Comparison of ENCODE assay signal across 15 cellular contexts in genomic region chr12:46354111-46354798, GRCh38. TPM values are rescaled to one million over a fixed set of nuclear protein-coding genes. Genes with fewer than 3 reads are reported as not detected.
A peak's percentile ranks its signal among the peaks of the same experiment; 100 is the strongest.
DNase-seq lines count a peak whose midpoint lies in the region; ATAC-seq and TF ChIP-seq lines count a peak whose summit lies in the region.
"Had no signal": no experiment of that assay in that cellular context is flagged by ENCODE, and none has a peak within 500 bp of the region (broad histone marks: within the 10 kb centered on the region; RNA-seq: fewer than 3 reads in every experiment).

No MANE protein-coding gene starts in this region.

- H3K27me3 Mint-ChIP-seq in CD8-positive, alpha-beta T cell (ENCODE audit: low read depth) = no peaks in the 10 kb centered on the region
- peaks cover 2% of the 10 kb centered on the region; the same call in 1 of the 2 replicates for H3K27me3 Mint-ChIP-seq in H9 (ENCODE audit: low read depth)
- no peaks in the 10 kb centered on the region for H3K27me3 Mint-ChIP-seq in WTC11 (ENCODE audit: low read depth)

- H2AK5ac ChIP-seq in H9 (ENCODE audit: insufficient read length, low read length) = no peak overlapping the region

- no peaks in the 10 kb centered on the region for H3K79me1 ChIP-seq in H9 (ENCODE audit: insufficient read depth, low read depth, low read length, poor library complexity, severe bottlenecking)

- WGBS in H9 (ENCODE audit: extremely low coverage, insufficient read length, low lambda C conversion rate) = no CpG with 5 or more reads among the region's 5 CpGs

- intact Hi-C loops in CD8-positive, alpha-beta T cell (cut with DNase I, micrococcal nuclease) = no loop called here
- intact Hi-C loops in lower lobe of right lung (cut with DNase I) = no loop called here

- no peak for TF ChIP-seq CTCF in CD8-positive, alpha-beta T cell (IDR thresholded peaks at IDR 0.05)
- peak; percentile 53; the same call in 2 of the 3 replicates for TF ChIP-seq CTCF in H9 (conservative IDR thresholded peaks at IDR 0.05)
- no peak for TF ChIP-seq CTCF in VCaP (conservative IDR thresholded peaks at IDR 0.05)
- TF ChIP-seq CTCF in lower lobe of right lung (IDR thresholded peaks at IDR 0.05) = peak; percentile 10
- no peak for TF ChIP-seq CTCF in WTC11 (IDR thresholded peaks at IDR 0.05)

- no peak overlapping the region for H4K5ac ChIP-seq in H9 (ENCODE audit: insufficient read length, low read depth, low read length)

- no peak overlapping the region for H3K4me3 ChIP-seq in CD8-positive, alpha-beta T cell (ENCODE audit: low read depth, low read length)
- H3K4me3 ChIP-seq in lower lobe of right lung = no peak overlapping the region
- no peak overlapping the region for H3K4me3 ChIP-seq in effector memory CD4-positive, alpha-beta T cell (ENCODE audit: insufficient read depth, low read depth, low read length, poor library complexity, severe bottlenecking)
- H3K4me3 ChIP-seq: cardiac muscle cell, gastrocnemius medialis, stomach had no signal

- no peaks in the 10 kb centered on the region for H3K27me3 ChIP-seq in CD8-positive, alpha-beta T cell (ENCODE audit: insufficient read depth, low read length)
- H3K27me3 ChIP-seq in H9 (ENCODE audit: insufficient read depth, low read length) (no peaks in the 10 kb centered on the region), lower lobe of right lung (ENCODE audit: low read depth) (no peaks in the 10 kb centered on the region)
- H3K27me3 ChIP-seq in effector memory CD4-positive, alpha-beta T cell (replicated peaks; ENCODE audit: control insufficient read depth, insufficient read depth, low read length, poor library complexity, severe bottlenecking) = no peaks in the 10 kb centered on the region
- H3K27me3 ChIP-seq: cardiac muscle cell, gastrocnemius medialis, stomach had no signal

- H3K56ac ChIP-seq in H9 (ENCODE audit: insufficient read length, low read depth, low read length) = no peak overlapping the region

- H3K4ac ChIP-seq in H9 (ENCODE audit: low read depth, low read length) = no peak overlapping the region

- no peak overlapping the region for H2AFZ ChIP-seq in H9 (ENCODE audit: low read length)

- no peaks in the 10 kb centered on the region for H4K20me1 ChIP-seq in H9 (ENCODE audit: control insufficient read depth, insufficient read depth, insufficient read length)

- H3K36me3 Mint-ChIP-seq in CD8-positive, alpha-beta T cell = peaks cover 10% of the 10 kb centered on the region
- H3K36me3 Mint-ChIP-seq in H9 (ENCODE audit: insufficient read depth in 1 of 3, low read depth in 3 of 3) (peaks cover 1 to 8% (median 6%) of the 10 kb centered on the region in 3 experiments; a peak in 4 of 7 replicates), WTC11 (peaks cover 4% of the 10 kb centered on the region)

- H3K9me3 ChIP-seq in CD8-positive, alpha-beta T cell (ENCODE audit: low read length) = no peaks in the 10 kb centered on the region
- H3K9me3 ChIP-seq in H9 (ENCODE audit: control insufficient read depth, low read depth, low read length) (no peaks in the 10 kb centered on the region), lower lobe of right lung (no peaks in the 10 kb centered on the region)
- H3K9me3 ChIP-seq in effector memory CD4-positive, alpha-beta T cell (ENCODE audit: control insufficient read depth, low read length) = no peaks in the 10 kb centered on the region
- H3K9me3 ChIP-seq: gastrocnemius medialis, stomach had no signal

- no peak overlapping the region for H4K8ac ChIP-seq in H9 (replicated peaks; ENCODE audit: insufficient read length, low read depth, low read length)

- no peak overlapping the region for H2BK12ac ChIP-seq in H9 (ENCODE audit: insufficient read length, low read depth, low read length)

- H3K4me2 ChIP-seq in H9 (ENCODE audit: insufficient read depth, insufficient read length, low read length) = no peak overlapping the region

- no peaks in the 10 kb centered on the region for H3K4me1 ChIP-seq in CD8-positive, alpha-beta T cell (ENCODE audit: insufficient read depth, low read length)
- H3K4me1 ChIP-seq in H9 (ENCODE audit: insufficient read depth, low read length) (no peaks in the 10 kb centered on the region), lower lobe of right lung (peaks cover 7% of the 10 kb centered on the region)
- no peaks in the 10 kb centered on the region for H3K4me1 ChIP-seq in effector memory CD4-positive, alpha-beta T cell (ENCODE audit: control insufficient read depth, insufficient read depth, low read length, poor library complexity, severe bottlenecking)

- no peak overlapping the region for H3K4me3 Mint-ChIP-seq in CD8-positive, alpha-beta T cell
- H3K4me3 Mint-ChIP-seq in H9 = no peak overlapping the region
- H3K4me3 Mint-ChIP-seq in WTC11 = no peak overlapping the region

- no peak overlapping the region for H4K91ac ChIP-seq in H9 (ENCODE audit: insufficient read length, low read depth, low read length)

- POLR2A ChIA-PET in CD8-positive, alpha-beta T cell (lab: Charles Lee) = no interaction called here
- POLR2A ChIA-PET in WTC11 (lab: Charles Lee) = no interaction called here

- H2BK5ac ChIP-seq in H9 (ENCODE audit: insufficient read length, low read length) = no peak overlapping the region

- H3K23ac ChIP-seq in H9 (ENCODE audit: insufficient read length, low read depth, low read length) = no peak overlapping the region

- no peak for DNase-seq in CD8-positive, alpha-beta T cell
- DNase-seq in H9 = no peak
- no peak for DNase-seq in lower lobe of right lung
- no peak for DNase-seq in WTC11 (ENCODE audit: low spot score)
- no peak for DNase-seq in effector memory CD4-positive, alpha-beta T cell
- DNase-seq in HCEC 1CT = no peak
- DNase-seq: activated T-cell treated with anti-CD3 and anti-CD28 coated beads for 4 hours; gastrocnemius medialis; left cardiac atrium; NCI-H1417 treated with DMSO at 0.1 percent for 48 hours; stimulated activated CD4-positive, alpha-beta T cell treated with anti-CD3 and anti-CD28 coated beads, Interleukin-2, amount 100 ng/mL, for 48 hours; stomach had no signal

- H3K14ac ChIP-seq in H9 (ENCODE audit: insufficient read depth, low read length) = no peak overlapping the region

- H3K27ac Mint-ChIP-seq in CD8-positive, alpha-beta T cell = no peak overlapping the region
- H3K27ac Mint-ChIP-seq in H9 (no peak overlapping the region), WTC11 (no peak overlapping the region)

- H3K23me2 ChIP-seq in H9 (ENCODE audit: insufficient read length, low read depth, low read length, poor library complexity, severe bottlenecking) = no peaks in the 10 kb centered on the region

- no peak overlapping the region for H2BK15ac ChIP-seq in H9 (ENCODE audit: low read depth, low read length)

- H3K9ac ChIP-seq in H9 (ENCODE audit: extremely low read depth, insufficient read length, low read length) = no peak overlapping the region

- H3K27ac ChIP-seq in CD8-positive, alpha-beta T cell (ENCODE audit: low read depth, low read length) = no peak overlapping the region
- H3K27ac ChIP-seq in H9 (ENCODE audit: insufficient read length, low read depth, low read length) = no peak overlapping the region
- peak overlapping the region; percentile 38; the same call in 1 of the 2 replicates for H3K27ac ChIP-seq in VCaP
- H3K27ac ChIP-seq in lower lobe of right lung = no peak overlapping the region
- no peak overlapping the region for H3K27ac ChIP-seq in effector memory CD4-positive, alpha-beta T cell (ENCODE audit: insufficient read depth, low read length, poor library complexity, severe bottlenecking)
- H3K27ac ChIP-seq: cardiac muscle cell, stomach had no signal

- no peak overlapping the region for H2BK20ac ChIP-seq in H9 (ENCODE audit: low read depth, low read length, poor library complexity, severe bottlenecking)

- H3K4me1 Mint-ChIP-seq in CD8-positive, alpha-beta T cell (ENCODE audit: low read depth) = peaks cover 22% of the 10 kb centered on the region
- H3K4me1 Mint-ChIP-seq in H9 = peaks cover 0 to 3% of the 10 kb centered on the region in 2 experiments; a peak in 1 of 4 replicates
- peaks cover 10% of the 10 kb centered on the region for H3K4me1 Mint-ChIP-seq in WTC11

- H2BK120ac ChIP-seq in H9 (ENCODE audit: low read depth, low read length, poor library complexity, severe bottlenecking) = no peak overlapping the region

- H3K18ac ChIP-seq in H9 (ENCODE audit: insufficient read length, low read depth, low read length) = no peak overlapping the region

- peak; percentile 38 for ATAC-seq in CD8-positive, alpha-beta T cell
- ATAC-seq in lower lobe of right lung (no peak), WTC11 (no peak), HG03378 (IDR thresholded peaks at IDR 0.05; ENCODE audit: unreplicated experiment) (no peak)
- ATAC-seq: gastrocnemius medialis, left cardiac atrium had no signal

- no peak overlapping the region for H3T11ph ChIP-seq in H9 (ENCODE audit: low read length)

- CTCF ChIA-PET in CD8-positive, alpha-beta T cell (lab: Charles Lee) = interaction anchor here (0.7 to 1.8 kb wide), 6 partner anchors 10 to 320 kb away, joined by 3 to 7 read pairs (median 4); no protein-coding TSS in a partner anchor
- CTCF ChIA-PET in WTC11 (lab: Charles Lee) = interaction anchor here (1.0 kb wide), 1 partner anchor 130 kb away, joined by 4 read pairs; no protein-coding TSS in a partner anchor

- no peaks in the 10 kb centered on the region for H3K36me3 ChIP-seq in CD8-positive, alpha-beta T cell (ENCODE audit: insufficient read depth, low read length)
- peaks cover 8% of the 10 kb centered on the region for H3K36me3 ChIP-seq in lower lobe of right lung
- peaks cover 7% of the 10 kb centered on the region for H3K36me3 ChIP-seq in effector memory CD4-positive, alpha-beta T cell (ENCODE audit: control insufficient read depth, insufficient read depth, low read length)

- no peaks in the 10 kb centered on the region for H3K9me3 Mint-ChIP-seq in CD8-positive, alpha-beta T cell
- H3K9me3 Mint-ChIP-seq in H9 = no peaks in the 10 kb centered on the region
- H3K9me3 Mint-ChIP-seq in WTC11 = no peaks in the 10 kb centered on the region; the same call in 1 of the 2 replicates

- H3K79me2 ChIP-seq in H9 (ENCODE audit: insufficient read depth, low read length) = no peaks in the 10 kb centered on the region

RNA-seq across cellular contexts. Expression of gene SLC38A2, which starts 18.3 kb away (rescaled TPM):
- total RNA-seq in CD8-positive, alpha-beta T cell = 100 to 1,000 TPM; 268 to 279 TPM
- 421 and 453 TPM in 2 replicates for total RNA-seq in H9 (2021)
- total RNA-seq in lower lobe of right lung = 284 TPM
- total RNA-seq in WTC11 (2021) = 295 to 381 TPM (median 309 TPM) in 3 replicates

Comparison
In these comparisons a context has a peak if more than half of its experiments do, and no peak if none do; other contexts are left out.
1. CTCF ChIP-seq: peak in H9 (single experiment) and lower lobe of right lung (single experiment); none in CD8-positive, alpha-beta T cell (single experiment), VCaP (single experiment) and WTC11 (single experiment).